ENCODE assay signal across 9 cellular contexts in genomic region chr16:67030221-67030962, GRCh38. TPM values are rescaled to one million over a fixed set of nuclear protein-coding genes. Genes with fewer than 3 reads are reported as not detected.
DNase-seq lines count a peak whose midpoint lies in the region; ATAC-seq lines count a peak whose summit lies in the region.
"Had no signal": no experiment of that assay in that cellular context is flagged by ENCODE, and none has a peak within 500 bp of the region (broad histone marks: within the 10 kb centered on the region; RNA-seq: fewer than 3 reads in every experiment).

No MANE protein-coding gene starts in this region.

- no peaks in the 10 kb centered on the region for H3K9me3 Mint-ChIP-seq in activated naive CD8-positive, alpha-beta T cell treated with anti-CD3 and anti-CD28 coated beads for 36 hours

- no peaks in the 10 kb centered on the region for H3K27me3 Mint-ChIP-seq in activated naive CD8-positive, alpha-beta T cell treated with anti-CD3 and anti-CD28 coated beads for 36 hours

- peaks cover 33% of the 10 kb centered on the region for H3K36me3 Mint-ChIP-seq in activated naive CD8-positive, alpha-beta T cell treated with anti-CD3 and anti-CD28 coated beads for 36 hours

- H3K27ac Mint-ChIP-seq in activated naive CD8-positive, alpha-beta T cell treated with anti-CD3 and anti-CD28 coated beads for 36 hours = peak overlapping the region; percentile 80

- H3K4me3 Mint-ChIP-seq in activated naive CD8-positive, alpha-beta T cell treated with anti-CD3 and anti-CD28 coated beads for 36 hours = peak overlapping the region; percentile 89

- peaks cover 38% of the 10 kb centered on the region for H3K4me1 Mint-ChIP-seq in activated naive CD8-positive, alpha-beta T cell treated with anti-CD3 and anti-CD28 coated beads for 36 hours

- no peaks in the 10 kb centered on the region for H3K27me3 ChIP-seq in layer of hippocampus (ENCODE audit: control insufficient read depth, insufficient read depth, low read length)

- H3K27ac ChIP-seq in layer of hippocampus (ENCODE audit: low read depth, low read length) = peak overlapping the region; percentile 88
- H3K27ac ChIP-seq in temporal lobe (ENCODE audit: low read depth, low read length) = peak overlapping the region; percentile 31

- peak; percentile 28 for DNase-seq in activated CD4-positive, CD25-positive, alpha-beta regulatory T cell treated with anti-CD3 and anti-CD28 coated beads, Interleukin-2, amount 50 U/mL, for 72 hours
- no peak for DNase-seq in activated naive CD8-positive, alpha-beta T cell treated with anti-CD3 and anti-CD28 coated beads for 36 hours
- no peak for DNase-seq in middle frontal gyrus (ENCODE audit: extremely low spot score, low spot score)
- DNase-seq in NCI-H1048 (lab: John Stamatoyannopoulos, UW) = no peak
- no peak for DNase-seq in stimulated activated CD4-positive, alpha-beta T cell treated with anti-CD3 and anti-CD28 coated beads, Interleukin-4, amount 100 ng/mL, for 4 hours

- no peak for ATAC-seq in activated CD4-positive, CD25-positive, alpha-beta regulatory T cell treated with anti-CD3 and anti-CD28 coated beads, Interleukin-2, amount 50 U/mL, for 24 hours

RNA-seq across cellular contexts. Expression of gene CBFB, which starts 1.4 kb away (rescaled TPM):
- total RNA-seq in activated naive CD8-positive, alpha-beta T cell treated with anti-CD3 and anti-CD28 coated beads for 36 hours = 100 to 1,000 TPM; 110 to 114 TPM
- 35.7 TPM for total RNA-seq in temporal lobe

RNA-seq across cellular contexts. Expression of gene CES4A, which starts 42.0 kb away (rescaled TPM):
- total RNA-seq in activated naive CD8-positive, alpha-beta T cell treated with anti-CD3 and anti-CD28 coated beads for 36 hours = 1 to 10 TPM; 3.5 to 4.6 TPM
- total RNA-seq in temporal lobe = 8.1 TPM
- total RNA-seq: Daoy had no signal
